ENCODE assay signal across 34 cellular contexts in genomic region chr13:22736768-22737092, GRCh38.
"Had no signal": no experiment of that assay in that cellular context is flagged by ENCODE, and none has a peak within 500 bp of the region (broad histone marks: within the 10 kb centered on the region; RNA-seq: fewer than 3 reads in every experiment).

No MANE protein-coding gene starts in this region.

- H3K9me3 ChIP-seq: Peyer's patch had no signal

- FAIRE-seq: K562 had no signal

- H3K27ac Mint-ChIP-seq: activated B cell treated with CpG ODN at 0.5 μM for 24 hours; activated CD4-positive, alpha-beta memory T cell treated with anti-CD3 and anti-CD28 coated beads for 36 hours; activated naive CD4-positive, alpha-beta T cell treated with anti-CD3 and anti-CD28 coated beads, Interleukin-2, amount 10 ng/mL, durations not matched to agents 7 days and 5 days; activated naive CD8-positive, alpha-beta T cell; activated naive CD8-positive, alpha-beta T cell treated with anti-CD3 and anti-CD28 coated beads, Interleukin-2, amount 50 U/mL, for 24 hours; activated T-helper 1 cell treated with anti-CD3 and anti-CD28 coated beads, Interleukin-12 subunit alpha, Interleukin-12 subunit beta, Interleukin-2, Interleukin-4 antibody, amounts not matched to agents 30 ng/mL and 10 ng/mL and 1 ng/mL, durations not matched to agents 14 hours and 24 hours and 36 hours; T-cell; T-helper 17 cell had no signal

- H3K4me1 ChIP-seq: Peyer's patch had no signal

- ATAC-seq: activated naive CD8-positive, alpha-beta T cell treated with anti-CD3 and anti-CD28 coated beads, Interleukin-2, amount 50 U/mL, for 24 hours; activated T-cell treated with anti-CD3 and anti-CD28 coated beads, Interleukin-2, amount 50 U/mL, for 4 hours; K562; PC-3; SK-N-SH treated with all-trans-retinoic acid at 6 μM for 48 hours; T-cell; T-helper 17 cell had no signal

- H3K4me1 Mint-ChIP-seq: activated B cell treated with CpG ODN at 0.5 μM for 24 hours; activated naive CD4-positive, alpha-beta T cell treated with anti-CD3 and anti-CD28 coated beads, Interleukin-2, amount 10 ng/mL, durations not matched to agents 7 days and 5 days; activated naive CD8-positive, alpha-beta T cell treated with anti-CD3 and anti-CD28 coated beads, Interleukin-2, amount 50 U/mL, for 24 hours; T-cell; T-helper 17 cell had no signal

- H3K27ac ChIP-seq: brain microvascular endothelial cell, Peyer's patch, VCaP had no signal

- H3K36me3 ChIP-seq: brain microvascular endothelial cell, Peyer's patch had no signal

- H3K27me3 Mint-ChIP-seq: activated B cell treated with CpG ODN at 0.5 μM for 24 hours had no signal

- DNase-seq: activated B cell treated with CpG ODN at 0.5 μM for 24 hours; activated CD4-positive, alpha-beta memory T cell treated with anti-CD3 and anti-CD28 coated beads for 36 hours; activated CD4-positive, alpha-beta T cell treated with anti-CD3 and anti-CD28 coated beads for 4 hours; activated CD4-positive, alpha-beta T cell treated with anti-CD3 and anti-CD28 coated beads, Interleukin-2, amount 50 U/mL, for 1 hour; activated CD4-positive, CD25-positive, alpha-beta regulatory T cell treated with anti-CD3 and anti-CD28 coated beads, Interleukin-2, amount 50 U/mL, for 72 hours; activated CD8-positive, alpha-beta memory T cell treated with anti-CD3 and anti-CD28 coated beads, Interleukin-2, amount 50 U/mL, for 4 hours; activated effector memory CD4-positive, alpha-beta T cell treated with Interleukin-2 at 50 U/mL for 16 hours; activated naive CD4-positive, alpha-beta T cell treated with anti-CD3 and anti-CD28 coated beads, Interleukin-2, amount 10 ng/mL, durations not matched to agents 7 days and 5 days; activated naive CD8-positive, alpha-beta T cell treated with anti-CD3 and anti-CD28 coated beads, Interleukin-2, amount 50 U/mL, for 24 hours; activated T-cell treated with anti-CD3 and anti-CD28 coated beads for 4 hours; activated T-cell treated with anti-CD3 and anti-CD28 coated beads, Interleukin-2, amount 50 U/mL, for 4 hours; aorta; brain microvascular endothelial cell; NCI-H1105; NCI-H1436 treated with DMSO at 0.1 percent for 48 hours; NCI-H1694 treated with DMSO at 0.1 percent for 48 hours; NCI-H2029 treated with DMSO at 0.1 percent for 48 hours; NCI-H2107; NCI-H2171; NCI-H510A; NCI-H526; NCI-H748 treated with DMSO at 0.1 percent for 48 hours; NK-92 treated with Interleukin-12 subunit alpha and Interleukin-12 subunit beta, amount 100 ng/mL, for 24 hours; PC-3; Peyer's patch; RPMI8226; SHP77 treated with DMSO at 0.1 percent for 48 hours; T-cell; T-helper 17 cell had no signal

- H3K36me3 Mint-ChIP-seq: activated CD4-positive, alpha-beta memory T cell treated with anti-CD3 and anti-CD28 coated beads for 36 hours; activated naive CD4-positive, alpha-beta T cell treated with anti-CD3 and anti-CD28 coated beads, Interleukin-2, amount 10 ng/mL, durations not matched to agents 7 days and 5 days; activated naive CD8-positive, alpha-beta T cell; T-cell had no signal

- H3K9me3 Mint-ChIP-seq: activated CD4-positive, alpha-beta memory T cell treated with anti-CD3 and anti-CD28 coated beads for 36 hours; activated naive CD4-positive, alpha-beta T cell treated with anti-CD3 and anti-CD28 coated beads, Interleukin-2, amount 10 ng/mL, durations not matched to agents 7 days and 5 days had no signal

- H3K27me3 ChIP-seq: brain microvascular endothelial cell, Peyer's patch had no signal

- H3K4me3 ChIP-seq: K562, Peyer's patch had no signal

- H3K4me3 Mint-ChIP-seq: activated B cell treated with CpG ODN at 0.5 μM for 24 hours; activated CD4-positive, alpha-beta memory T cell treated with anti-CD3 and anti-CD28 coated beads for 36 hours; activated naive CD4-positive, alpha-beta T cell treated with anti-CD3 and anti-CD28 coated beads, Interleukin-2, amount 10 ng/mL, durations not matched to agents 7 days and 5 days; activated naive CD8-positive, alpha-beta T cell; activated naive CD8-positive, alpha-beta T cell treated with anti-CD3 and anti-CD28 coated beads, Interleukin-2, amount 50 U/mL, for 24 hours; activated T-cell treated with anti-CD3 and anti-CD28 coated beads, Interleukin-2, amount 50 U/mL, for 4 hours; activated T-helper 1 cell treated with anti-CD3 and anti-CD28 coated beads, Interleukin-12 subunit alpha, Interleukin-12 subunit beta, Interleukin-2, Interleukin-4 antibody, amounts not matched to agents 30 ng/mL and 10 ng/mL and 1 ng/mL, durations not matched to agents 14 hours and 24 hours and 36 hours; T-cell; T-helper 17 cell had no signal
